Comparison of ENCODE assay signal across 8 cellular contexts in the genomic region with DNA sequence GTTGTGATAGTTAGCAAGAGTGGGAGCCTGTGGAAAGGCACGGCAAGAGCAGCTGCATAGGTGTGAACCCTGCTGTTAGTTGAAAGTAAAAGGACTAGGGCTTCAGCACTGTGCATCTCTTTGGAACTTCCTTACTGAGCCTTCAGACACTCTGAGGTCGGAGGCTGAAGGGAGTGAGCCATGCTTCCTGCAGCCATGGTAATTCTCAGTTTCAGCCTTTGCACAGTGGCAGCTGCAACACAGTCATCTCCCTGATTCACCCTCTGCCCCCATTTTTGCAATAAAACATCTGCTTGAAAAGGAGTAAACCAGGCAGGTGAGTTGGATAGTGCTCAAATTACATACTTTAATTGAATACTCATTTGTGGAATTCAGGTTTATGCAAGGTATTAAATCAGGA. TPM values are rescaled to one million over a fixed set of nuclear protein-coding genes. Genes with fewer than 3 reads are reported as not detected.
DNase-seq lines count a peak whose midpoint lies in the region; ATAC-seq, FAIRE-seq and TF ChIP-seq lines count a peak whose summit lies in the region.

No MANE protein-coding gene starts in this region.

- H3K4me1 ChIP-seq in GM12878 (ENCODE audit: control insufficient read depth, insufficient read depth, low read length) (peaks cover 23% of the 10 kb centered on the region), gastroesophageal sphincter (peaks cover 0 to 3% (median 0%) of the 10 kb centered on the region in 3 donors)

- H3K27me3 Mint-ChIP-seq in HFFc6 (ENCODE audit: insufficient read depth), result no peaks in the 10 kb centered on the region; the same call in 1 of the 2 replicates

- H3K27ac ChIP-seq in GM12878 (ENCODE audit: control insufficient read depth, insufficient read depth), result no peak overlapping the region
- H3K27ac ChIP-seq in WERI-Rb-1, result no peak overlapping the region
- H3K27ac ChIP-seq in gastroesophageal sphincter, result no peak overlapping the region

- BruUV-seq in GM12878 (replicated peaks; lab: Mats Ljungman, UMichigan), result no TSS peak

- H3K4me3 ChIP-seq in GM12878 (no peak overlapping the region), WERI-Rb-1 (ENCODE audit: low read depth, low read length) (no peak overlapping the region), gastroesophageal sphincter (no peak overlapping the region)

- POLR2A ChIA-PET in GM12878 (lab: Charles Lee), result interaction anchor here (1.1 kb wide), 1 partner anchor 59 kb away, joined by 3 read pairs; no protein-coding TSS in a partner anchor

- H3K79me2 ChIP-seq in GM12878 (ENCODE audit: control insufficient read depth, insufficient read depth, low read length), result no peaks in the 10 kb centered on the region; the same call in none of the 2 replicates

- SMC1A ChIA-PET in GM12878 (lab: Charles Lee; ENCODE audit: uncharacterized antibody, unreplicated experiment), result interaction anchor here (0.8 to 1.4 kb wide), 4 partner anchors 25 to 84 kb away, joined by 3 to 5 read pairs (median 4); no protein-coding TSS in a partner anchor

- CTCF ChIA-PET in GM12878 (lab: Yijun Ruan, JAX), result interaction anchor here (1.3 kb wide), 3 partner anchors 15 to 86 kb away, joined by 3 to 4 read pairs (median 4); no protein-coding TSS in a partner anchor

- H3K9me3 Mint-ChIP-seq in HFFc6, result no peaks in the 10 kb centered on the region

- H3K9me3 ChIP-seq in GM12878 (replicated peaks; ENCODE audit: control insufficient read depth, insufficient read depth, low read length) (no peaks in the 10 kb centered on the region), WERI-Rb-1 (ENCODE audit: severe bottlenecking) (no peaks in the 10 kb centered on the region), gastroesophageal sphincter (peaks cover 0 to 7% (median 0%) of the 10 kb centered on the region in 3 donors)

- H3K4me2 ChIP-seq in GM12878 (ENCODE audit: control insufficient read depth, insufficient read depth), result no peak overlapping the region

- no peak overlapping the region for H3K27ac Mint-ChIP-seq in HFFc6

- no peak overlapping the region; the same call in 1 of the 2 replicates for H3K9ac ChIP-seq in GM12878 (ENCODE audit: control insufficient read depth, insufficient read depth, low read length)

- H3K36me3 ChIP-seq in GM12878 (ENCODE audit: control insufficient read depth in 2 of 2, insufficient read depth in 2 of 2, low read length in 1 of 2) (no peaks in the 10 kb centered on the region), WERI-Rb-1 (no peaks in the 10 kb centered on the region), gastroesophageal sphincter (no peaks in the 10 kb centered on the region)

- ATAC-seq in GM18870 (IDR thresholded peaks at IDR 0.05; ENCODE audit: unreplicated experiment), result peak; percentile 95
- peak; percentile 96 for ATAC-seq in GM21526 (IDR thresholded peaks at IDR 0.05; ENCODE audit: low FRiP score, unreplicated experiment)
- ATAC-seq in HG03442 (IDR thresholded peaks at IDR 0.05; ENCODE audit: unreplicated experiment), result peak; percentile 92
- peak; percentile 82 for ATAC-seq in GM12878
- ATAC-seq in gastroesophageal sphincter, result no peak

- no peak overlapping the region for H3K4me3 Mint-ChIP-seq in HFFc6

- no peak for TF ChIP-seq CTCF in GM12878 (IDR thresholded peaks at IDR 0.05 in 2 of 3, conservative IDR thresholded peaks at IDR 0.05 in 1 of 3; ENCODE audit: control insufficient read depth in 2 of 3, extremely low read depth in 1 of 3, insufficient read depth in 1 of 3, low read depth in 3 of 3, low read length in 3 of 3)
- no peak for TF ChIP-seq CTCF in HFFc6 (IDR thresholded peaks at IDR 0.05)
- no peak for TF ChIP-seq CTCF in WERI-Rb-1 (IDR thresholded peaks at IDR 0.05; ENCODE audit: low read depth, low read length)
- TF ChIP-seq CTCF in gastroesophageal sphincter (IDR thresholded peaks at IDR 0.05), result no peak

- intact Hi-C loops in GM12878 (cut with micrococcal nuclease; ENCODE audit: unreplicated experiment), result loop anchor here (10.0 kb wide), 1 partner anchor 430 kb away; no protein-coding TSS in a partner anchor

- 0% methylated on average over 2 of the region's 2 CpGs for WGBS in GM12878 (ENCODE audit: insufficient coverage, insufficient replicate concordance, low lambda C conversion rate, missing lambda C conversion rate)
- 66% methylated on average over 2 of the region's 2 CpGs; no CpG with 5 or more reads in 1 of the 2 donors for WGBS in gastroesophageal sphincter (ENCODE audit: low coverage in 1 of 2), 2 donors

- no peak for TF ChIP-seq RAD21 in GM12878 (IDR thresholded peaks at IDR 0.05; ENCODE audit: insufficient read depth, low read depth, low read length)

- RAD21 ChIA-PET in GM12878 (lab: Charles Lee; ENCODE audit: unreplicated experiment), result interaction anchor here (0.9 to 1.3 kb wide), 3 partner anchors 18 to 72 kb away, joined by 3 to 5 read pairs (median 4); no protein-coding TSS in a partner anchor

- peaks cover 23% of the 10 kb centered on the region for H3K4me1 Mint-ChIP-seq in HFFc6 (ENCODE audit: low read depth)

- H2AFZ ChIP-seq in GM12878 (ENCODE audit: control insufficient read depth, low read depth, low read length), result peak overlapping the region; percentile 28

- in situ Hi-C loops in GM12878 (cut with MboI), result no loop called here

- peak; percentile 42 for DNase-seq in GM12878 (ENCODE audit: low read depth, low spot score)
- DNase-seq in HFFc6, result no peak
- DNase-seq in WERI-Rb-1, result no peak
- DNase-seq in NCI-H2029 treated with DMSO at 0.1 percent for 48 hours (lab: John Stamatoyannopoulos, UW), result no peak

- no peaks in the 10 kb centered on the region for H3K36me3 Mint-ChIP-seq in HFFc6 (ENCODE audit: low read depth)

- peak; percentile 96 for FAIRE-seq in GM12878 (lab: Jason Lieb, UNC)

- no peaks in the 10 kb centered on the region for H3K27me3 ChIP-seq in GM12878 (replicated peaks in 1 of 2; ENCODE audit: control insufficient read depth in 2 of 2, insufficient read depth in 2 of 2, low read length in 1 of 2)
- no peaks in the 10 kb centered on the region for H3K27me3 ChIP-seq in WERI-Rb-1 (ENCODE audit: insufficient read depth, low read depth, severe bottlenecking)
- H3K27me3 ChIP-seq in gastroesophageal sphincter, result peaks cover 13% of the 10 kb centered on the region

- TF ChIP-seq EP300 in GM12878 (IDR thresholded peaks at IDR 0.05; ENCODE audit: borderline replicate concordance in 1 of 2, control insufficient read depth in 1 of 2, low read depth in 2 of 2, low read length in 2 of 2), result 0 out of 4 replicates have a peak, but pooled peaks of 1 of the 2 experiments have one; percentile 19
- TF ChIP-seq EP300 in gastroesophageal sphincter (IDR thresholded peaks at IDR 0.05), result no peak

- no peaks in the 10 kb centered on the region for H4K20me1 ChIP-seq in GM12878 (ENCODE audit: control insufficient read depth, insufficient read depth)

- TF ChIP-seq POLR2A in GM12878 (IDR thresholded peaks at IDR 0.05; ENCODE audit: low read depth, low read length) (no peak), gastroesophageal sphincter (IDR thresholded peaks at IDR 0.05) (no peak)

TF ChIP-seq in GM12878, 131 proteins besides CTCF, POLR2A, EP300 and RAD21:
- no peak for TF ChIP-seq GATAD2B (conservative IDR thresholded peaks at IDR 0.05; ENCODE audit: low read depth)
- no peak for TF ChIP-seq RELA (IDR thresholded peaks at IDR 0.05; ENCODE audit: borderline replicate concordance, partially characterized antibody)
- TF ChIP-seq RUNX3 (IDR thresholded peaks at IDR 0.05; ENCODE audit: low read length), result peak; percentile 28; the same call in 1 of the 2 replicates
- TF ChIP-seq ETV6 (conservative IDR thresholded peaks at IDR 0.05 in 1 of 2, IDR thresholded peaks at IDR 0.05 in 1 of 2; ENCODE audit: borderline replicate concordance in 1 of 2, low read depth in 1 of 2), result peak in 1 of 2 experiments; percentile 50; a peak in 1 of 4 replicates
- TF ChIP-seq TCF3 (IDR thresholded peaks at IDR 0.05; ENCODE audit: borderline replicate concordance, insufficient read depth, low read depth, low read length), result peak; percentile 80
- TF ChIP-seq EED (IDR thresholded peaks at IDR 0.05; ENCODE audit: low read depth), result peak; percentile 55; the same call in 1 of the 2 replicates
- TF ChIP-seq IKZF1 (conservative IDR thresholded peaks at IDR 0.05), result peak; percentile 37; the same call in 1 of the 2 replicates
- 0 out of 2 replicates have a peak, but pooled peaks have one; percentile 24 for TF ChIP-seq SPI1 (IDR thresholded peaks at IDR 0.05; ENCODE audit: borderline replicate concordance, insufficient read depth, low read depth, low read length)
- 0 out of 2 replicates have a peak, but pooled peaks have one; percentile 50 for TF ChIP-seq TCF12 (IDR thresholded peaks at IDR 0.05; ENCODE audit: low read depth, low read length)
- 0 out of 2 replicates have a peak, but pooled peaks have one; percentile 9 for TF ChIP-seq PAX5 (IDR thresholded peaks at IDR 0.05; ENCODE audit: borderline replicate concordance, low read depth, low read length)

RNA-seq across cellular contexts. Expression of a gene that starts 6.5 kb away (rescaled TPM):
- total RNA-seq in GM12878 (2013; cell fraction: nucleolus; rRNA removed), result 172 and 196 TPM in 2 replicates
- 37.5 and 41.3 TPM in 2 replicates for total RNA-seq in GM12878 (2014; rRNA removed)
- 21.9 and 24.9 TPM in 2 replicates for total RNA-seq in GM12878 (2014; rRNA removed; fragmentation: Illumina TruSeq; extraction: Trizol)
- total RNA-seq in GM12878 (2021), result 33.3 and 37.0 TPM in 2 replicates
- 4.7 TPM for polyA plus RNA-seq in GM12878 (2011; ENCODE audit: low read depth)
- polyA plus RNA-seq in GM12878 (2011; rRNA removed), result 44.8 and 53.3 TPM in 2 replicates
- polyA plus RNA-seq in GM12878 (2011; cell fraction: cytosol; rRNA removed), result 42.1 and 49.9 TPM in 2 replicates
- 95.8 and 120 TPM in 2 replicates for polyA plus RNA-seq in GM12878 (2011; cell fraction: nucleus; rRNA removed)
- polyA plus RNA-seq in GM12878 (2012), result 7.8 and 9.7 TPM in 2 replicates
- polyA plus RNA-seq in GM12878 (2014; fragmentation: Illumina TruSeq; extraction: Trizol), result 30.0 and 35.4 TPM in 2 replicates
- 1 to 10 TPM; 5.3 to 6.6 TPM for polyA plus RNA-seq in GM12878 (2014; fragmentation: Nextera tagmentation; extraction: Ambion mirVana)
- polyA plus RNA-seq in GM12878 (2014; rRNA removed), result 20.5 and 22.6 TPM in 2 replicates
- polyA plus RNA-seq in GM12878 (2016; fragmentation: Nextera tagmentation; extraction: Ambion mirVana), result 10 to 100 TPM; 11.1 to 24.1 TPM
- 102 and 123 TPM in 2 replicates for polyA minus RNA-seq in GM12878 (2011; rRNA and poly(A)+ RNA removed)
- polyA minus RNA-seq in GM12878 (2011; cell fraction: cytosol; rRNA and poly(A)+ RNA removed), result 28.0 and 30.1 TPM in 2 replicates
- 115 and 182 TPM in 2 replicates for polyA minus RNA-seq in GM12878 (2011; cell fraction: nucleus; rRNA and poly(A)+ RNA removed)
- total RNA-seq in HFFc6 (2021; fragmentation: NEBNext Ultra II Directional; extraction: Animal tissue kit (Norgen Biotek cat#: 25700)), result 100 to 1,000 TPM; 126 to 186 (median 139) TPM
- total RNA-seq in gastroesophageal sphincter, result 10 to 100 TPM; 30.5 to 66.2 (median 46.4) TPM
